In genomic region chrX:118197730-118198129, GRCh38 we compare ENCODE assay signal across 28 cellular contexts.
"Had no signal": no experiment of that assay in that cellular context is flagged by ENCODE, and none has a peak within 500 bp of the region (broad histone marks: within the 10 kb centered on the region; RNA-seq: fewer than 3 reads in every experiment).

No MANE protein-coding gene starts in this region.

- H3K9me3 Mint-ChIP-seq: natural killer cell treated with Interleukin-12 subunit alpha and Interleukin-12 subunit beta and Interleukin-15 and Interleukin-18, amount 100 ng/mL, for 72 hours; neural progenitor cell; stimulated activated effector memory CD8-positive, alpha-beta T cell treated with anti-CD3 and anti-CD28 coated beads, Interleukin-12 subunit alpha, Interleukin-12 subunit beta, amount 100 ng/mL, for 72 hours; stimulated activated naive B cell treated with anti-CD40 and anti-IgM and Interleukin-4, amounts not matched to agents 10 μg/mL and 1 μg/mL and 100 μg/mL, for 72 hours; stimulated activated naive CD8-positive, alpha-beta T cell treated with anti-CD3 and anti-CD28 coated beads, Interleukin-15, Interleukin-2, amounts not matched to agents 100 ng/mL and 50 ng/mL, for 24 hours had no signal

- DNase-seq: naive thymus-derived CD8-positive, alpha-beta T cell; occipital lobe; ovary; posterior cingulate gyrus; psoas muscle; right cardiac atrium; right lobe of liver; sigmoid colon; small intestine; stimulated activated CD4-positive, alpha-beta T cell treated with anti-CD3 and anti-CD28 coated beads, Interleukin-15, amount 100 ng/mL, for 24 hours; stimulated activated CD4-positive, alpha-beta T cell treated with anti-CD3 and anti-CD28 coated beads, Interleukin-2, amount 100 ng/mL, for 24 hours; stimulated activated CD4-positive, alpha-beta T cell treated with anti-CD3 and anti-CD28 coated beads, Interleukin-2, amount 100 ng/mL, for 48 hours; stimulated activated CD4-positive, alpha-beta T cell treated with anti-CD3 and anti-CD28 coated beads, Interleukin-4, amount 100 ng/mL, for 24 hours; stimulated activated naive B cell treated with anti-CD40 and anti-IgM and Interleukin-4, amounts not matched to agents 10 μg/mL and 1 μg/mL and 100 μg/mL, for 72 hours; stimulated activated naive CD4-positive, alpha-beta T cell treated with Interleukin-2 at 50 U/mL for 16 hours; stomach; thyroid gland; trophoblast cell; upper lobe of right lung had no signal

- H3K4me1 Mint-ChIP-seq: naive thymus-derived CD8-positive, alpha-beta T cell; neural progenitor cell; stimulated activated effector memory CD8-positive, alpha-beta T cell treated with anti-CD3 and anti-CD28 coated beads, Interleukin-12 subunit alpha, Interleukin-12 subunit beta, amount 100 ng/mL, for 72 hours; stimulated activated naive B cell treated with anti-CD40 and anti-IgM and Interleukin-4, amounts not matched to agents 10 μg/mL and 1 μg/mL and 100 μg/mL, for 72 hours had no signal

- H3K36me3 ChIP-seq: neural progenitor cell, ovary, right lobe of liver, sigmoid colon, stomach, thoracic aorta, thyroid gland, tibial nerve, upper lobe of right lung, vagina had no signal

- H3K79me2 ChIP-seq: parathyroid adenoma had no signal

- H3K27ac Mint-ChIP-seq: naive thymus-derived CD8-positive, alpha-beta T cell; natural killer cell treated with Interleukin-12 subunit alpha and Interleukin-12 subunit beta and Interleukin-15 and Interleukin-18, amount 100 ng/mL, for 72 hours; neural progenitor cell; progenitor cell of endocrine pancreas; stimulated activated effector memory CD8-positive, alpha-beta T cell treated with anti-CD3 and anti-CD28 coated beads, Interleukin-12 subunit alpha, Interleukin-12 subunit beta, amount 100 ng/mL, for 72 hours; stimulated activated naive B cell treated with anti-CD40 and anti-IgM and Interleukin-4, amounts not matched to agents 10 μg/mL and 1 μg/mL and 100 μg/mL, for 72 hours; stimulated activated naive CD8-positive, alpha-beta T cell treated with anti-CD3 and anti-CD28 coated beads, Interleukin-15, Interleukin-2, amounts not matched to agents 100 ng/mL and 50 ng/mL, for 24 hours had no signal

- H3K27ac ChIP-seq: neural progenitor cell, ovary, parathyroid adenoma, psoas muscle, right lobe of liver, sigmoid colon, stomach, thoracic aorta, thyroid gland, tibial nerve, upper lobe of right lung, vagina had no signal

- H3K9ac ChIP-seq: neural progenitor cell, parathyroid adenoma had no signal

- ATAC-seq: naive thymus-derived CD8-positive, alpha-beta T cell; natural killer cell treated with Interleukin-12 subunit alpha and Interleukin-12 subunit beta and Interleukin-15 and Interleukin-18, amount 100 ng/mL, for 72 hours; psoas muscle; right cardiac atrium; right lobe of liver; stimulated activated effector memory CD8-positive, alpha-beta T cell treated with anti-CD3 and anti-CD28 coated beads, Interleukin-12 subunit alpha, Interleukin-12 subunit beta, amount 100 ng/mL, for 72 hours; stimulated activated naive B cell treated with anti-CD40 and anti-IgM and Interleukin-4, amounts not matched to agents 10 μg/mL and 1 μg/mL and 100 μg/mL, for 72 hours; upper lobe of right lung had no signal

- H3K27me3 ChIP-seq: neural progenitor cell, ovary, right lobe of liver, sigmoid colon, thyroid gland, upper lobe of right lung, vagina had no signal

- H3K36me3 Mint-ChIP-seq: naive thymus-derived CD8-positive, alpha-beta T cell; natural killer cell treated with Interleukin-12 subunit alpha and Interleukin-12 subunit beta and Interleukin-15 and Interleukin-18, amount 100 ng/mL, for 72 hours; neural progenitor cell; stimulated activated effector memory CD8-positive, alpha-beta T cell treated with anti-CD3 and anti-CD28 coated beads, Interleukin-12 subunit alpha, Interleukin-12 subunit beta, amount 100 ng/mL, for 72 hours; stimulated activated naive B cell treated with anti-CD40 and anti-IgM and Interleukin-4, amounts not matched to agents 10 μg/mL and 1 μg/mL and 100 μg/mL, for 72 hours had no signal

- H3K9me3 ChIP-seq: ovary, psoas muscle, right lobe of liver, sigmoid colon, stomach, thoracic aorta, thyroid gland, tibial nerve, upper lobe of right lung, vagina had no signal

- H3K4me3 Mint-ChIP-seq: naive thymus-derived CD8-positive, alpha-beta T cell; natural killer cell treated with Interleukin-12 subunit alpha and Interleukin-12 subunit beta and Interleukin-15 and Interleukin-18, amount 100 ng/mL, for 72 hours; neural progenitor cell; stimulated activated effector memory CD8-positive, alpha-beta T cell treated with anti-CD3 and anti-CD28 coated beads, Interleukin-12 subunit alpha, Interleukin-12 subunit beta, amount 100 ng/mL, for 72 hours; stimulated activated naive B cell treated with anti-CD40 and anti-IgM and Interleukin-4, amounts not matched to agents 10 μg/mL and 1 μg/mL and 100 μg/mL, for 72 hours; stimulated activated naive CD8-positive, alpha-beta T cell treated with anti-CD3 and anti-CD28 coated beads, Interleukin-15, Interleukin-2, amounts not matched to agents 100 ng/mL and 50 ng/mL, for 24 hours had no signal

- H2AFZ ChIP-seq: neural progenitor cell, parathyroid adenoma had no signal

- H3K27me3 Mint-ChIP-seq: naive thymus-derived CD8-positive, alpha-beta T cell; progenitor cell of endocrine pancreas; stimulated activated naive B cell treated with anti-CD40 and anti-IgM and Interleukin-4, amounts not matched to agents 10 μg/mL and 1 μg/mL and 100 μg/mL, for 72 hours; stimulated activated naive CD8-positive, alpha-beta T cell treated with anti-CD3 and anti-CD28 coated beads, Interleukin-15, Interleukin-2, amounts not matched to agents 100 ng/mL and 50 ng/mL, for 24 hours had no signal

- H3K4me3 ChIP-seq: neural progenitor cell, ovary, psoas muscle, right lobe of liver, sigmoid colon, stomach, thoracic aorta, thyroid gland, tibial nerve, upper lobe of right lung, vagina had no signal

- H3K4me2 ChIP-seq: neural progenitor cell had no signal

- H3K4me1 ChIP-seq: neural progenitor cell, parathyroid adenoma, psoas muscle, right lobe of liver, sigmoid colon, stomach, thyroid gland, tibial nerve, upper lobe of right lung, vagina had no signal
